10 cellular contexts compared by ENCODE assay signal in the genomic region with DNA sequence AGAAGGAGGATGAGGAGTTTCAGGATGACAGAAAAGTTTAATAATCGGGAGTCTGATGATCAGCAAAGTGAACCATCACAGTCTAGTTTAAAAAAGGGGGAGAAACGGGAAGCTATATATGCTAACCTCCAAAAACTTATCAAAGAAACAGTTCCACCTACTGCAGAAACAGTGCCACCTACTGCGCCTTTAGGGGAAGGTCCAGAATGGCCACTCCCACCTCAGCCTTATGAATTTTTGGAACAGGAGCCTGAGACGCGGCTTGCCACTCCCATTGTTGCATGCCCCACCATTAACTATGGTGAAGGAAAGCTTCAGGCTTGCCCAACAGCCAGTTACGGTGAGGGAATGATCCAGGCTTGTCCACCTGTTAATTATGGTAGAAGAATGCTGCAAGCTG.
A peak's percentile ranks its signal among the peaks of the same experiment; 100 is the strongest.
DNase-seq lines count a peak whose midpoint lies in the region; ATAC-seq and TF ChIP-seq lines count a peak whose summit lies in the region.
"Had no signal": no experiment of that assay in that cellular context is flagged by ENCODE, and none has a peak within 500 bp of the region (broad histone marks: within the 10 kb centered on the region; RNA-seq: fewer than 3 reads in every experiment).

No MANE protein-coding gene starts in this region.

- in situ Hi-C loops in HAP-1 (cut with MboI; ENCODE audit: low sequenced_read_pairs), result no loop called here

- CTCF ChIA-PET in OCI-LY7 (lab: Charles Lee; ENCODE audit: unreplicated experiment), result no interaction called here

- peak; percentile 28 for DNase-seq in ELF-1 (ENCODE audit: low read depth, low spot score)
- DNase-seq in HAP-1 (ENCODE audit: low spot score in 2 of 2), result peak; percentile 19 to 59
- DNase-seq in OCI-LY7 (ENCODE audit: low spot score), result peak; percentile 17
- no peak for DNase-seq in fibroblast of pulmonary artery (ENCODE audit: low read depth)
- DNase-seq in activated naive CD4-positive, alpha-beta T cell (lab: John Stamatoyannopoulos, UW), result no peak
- DNase-seq in NCI-H2081 treated with DMSO at 0.1 percent for 48 hours (lab: John Stamatoyannopoulos, UW), result no peak
- DNase-seq: activated CD4-positive, alpha-beta T cell treated with anti-CD3 and anti-CD28 coated beads, Interleukin-2, amount 10 ng/mL, durations not matched to agents 24 days and 14 days; DMS79; mucosa of descending colon had no signal

- H3K9me3 ChIP-seq in HAP-1 (no peaks in the 10 kb centered on the region), OCI-LY7 (ENCODE audit: low read length) (no peaks in the 10 kb centered on the region)
- H3K9me3 ChIP-seq: mucosa of descending colon had no signal

- no peaks in the 10 kb centered on the region for H3K79me2 ChIP-seq in OCI-LY7 (ENCODE audit: insufficient read depth, low read depth, low read length)

- H3K27ac ChIP-seq in OCI-LY7 (ENCODE audit: low read depth, low read length, poor library complexity, severe bottlenecking), result no peak overlapping the region

- peak; percentile 79 for TF ChIP-seq CTCF in OCI-LY7 (conservative IDR thresholded peaks at IDR 0.05; ENCODE audit: low read length)
- TF ChIP-seq CTCF in fibroblast of pulmonary artery (IDR thresholded peaks at IDR 0.05; ENCODE audit: low read length, missing control alignments), result peak; percentile 7

- no peak overlapping the region for H3K4me3 ChIP-seq in HAP-1
- H3K4me3 ChIP-seq in OCI-LY7 (ENCODE audit: low read depth, low read length, poor library complexity, severe bottlenecking), result no peak overlapping the region
- no peak overlapping the region for H3K4me3 ChIP-seq in fibroblast of pulmonary artery (replicated peaks; ENCODE audit: low read depth, low read length)
- H3K4me3 ChIP-seq: mucosa of descending colon had no signal

- ATAC-seq in GM18858 (IDR thresholded peaks at IDR 0.05; ENCODE audit: unreplicated experiment), result no peak
- ATAC-seq: mucosa of descending colon had no signal

- H3K4me1 ChIP-seq in HAP-1 (peaks cover 6% of the 10 kb centered on the region), OCI-LY7 (ENCODE audit: insufficient read depth, low read length, poor library complexity, severe bottlenecking) (no peaks in the 10 kb centered on the region)

- H3K4me2 ChIP-seq in OCI-LY7 (ENCODE audit: low read length), result no peak overlapping the region

- POLR2A ChIA-PET in OCI-LY7 (lab: Charles Lee), result interaction anchor here (0.6 kb wide), 1 partner anchor 532 kb away, joined by 3 read pairs; no protein-coding TSS in a partner anchor

- no peaks in the 10 kb centered on the region for H4K20me1 ChIP-seq in OCI-LY7 (ENCODE audit: insufficient read depth, low read length)

- BruUV-seq in OCI-LY7 (replicated peaks; lab: Mats Ljungman, UMichigan), result no TSS peak

- no peaks in the 10 kb centered on the region for H3K27me3 ChIP-seq in HAP-1 (ENCODE audit: low read depth)

- intact Hi-C loops in OCI-LY7 (cut with micrococcal nuclease; ENCODE audit: unreplicated experiment), result no loop called here

- no peaks in the 10 kb centered on the region for H3K9me2 ChIP-seq in OCI-LY7 (ENCODE audit: insufficient read depth, low read length)

- H3K36me3 ChIP-seq in HAP-1 (replicated peaks), result no peaks in the 10 kb centered on the region
- no peaks in the 10 kb centered on the region for H3K36me3 ChIP-seq in OCI-LY7 (ENCODE audit: insufficient read depth, low read length)

- H2AFZ ChIP-seq in OCI-LY7 (ENCODE audit: low read length), result no peak overlapping the region

Comparison
In these comparisons a context has a peak if more than half of its experiments do, and no peak if none do; other contexts are left out.
1. DNase-seq: peak in ELF-1 (single experiment), HAP-1 (2 of 2) and OCI-LY7 (single experiment); none in fibroblast of pulmonary artery (single experiment), activated naive CD4-positive, alpha-beta T cell (0 of 4) and NCI-H2081 treated with DMSO at 0.1 percent for 48 hours (single experiment).